31 cellular contexts compared by ENCODE assay signal in genomic region chr6:87522686-87523085, GRCh38.
"Had no signal": no experiment of that assay in that cellular context is flagged by ENCODE, and none has a peak within 500 bp of the region (broad histone marks: within the 10 kb centered on the region; RNA-seq: fewer than 3 reads in every experiment).

No MANE protein-coding gene starts in this region.

- H3K36me3 ChIP-seq: ovary, uterus had no signal

- H3K9me3 Mint-ChIP-seq: natural killer cell; nephron; neural progenitor cell; stimulated activated memory B cell treated with anti-CD40 and anti-IgM and Interleukin-4, amounts not matched to agents 10 μg/mL and 1 μg/mL and 100 μg/mL, for 72 hours; stimulated activated naive CD8-positive, alpha-beta T cell treated with anti-CD3 and anti-CD28 coated beads, Interleukin-15, amount 100 ng/mL, for 72 hours; type B pancreatic cell had no signal

- H3K4me2 ChIP-seq: neural progenitor cell had no signal

- H3K4me3 Mint-ChIP-seq: natural killer cell; nephron; neural progenitor cell; stimulated activated memory B cell treated with anti-CD40 and anti-IgM and Interleukin-4, amounts not matched to agents 10 μg/mL and 1 μg/mL and 100 μg/mL, for 72 hours; stimulated activated naive CD8-positive, alpha-beta T cell treated with anti-CD3 and anti-CD28 coated beads, Interleukin-15, amount 100 ng/mL, for 72 hours; type B pancreatic cell had no signal

- H3K4me3 ChIP-seq: neural progenitor cell, ovary, psoas muscle, right lobe of liver, sigmoid colon, spleen, suprapubic skin, testis, tibial artery, transverse colon, upper lobe of right lung, uterus had no signal

- H3K9me3 ChIP-seq: ovary, psoas muscle, right lobe of liver, sigmoid colon, spleen, suprapubic skin, testis, tibial artery, transverse colon, upper lobe of right lung, uterus had no signal

- H3K4me1 ChIP-seq: neural progenitor cell, parathyroid adenoma, psoas muscle, right lobe of liver, sigmoid colon, spleen, suprapubic skin, testis, tibial artery, transverse colon, upper lobe of right lung, uterus had no signal

- H3K27ac Mint-ChIP-seq: natural killer cell; neural progenitor cell; progenitor cell of endocrine pancreas; stimulated activated memory B cell treated with anti-CD40 and anti-IgM and Interleukin-4, amounts not matched to agents 10 μg/mL and 1 μg/mL and 100 μg/mL, for 72 hours; type B pancreatic cell had no signal

- H3K9ac ChIP-seq: parathyroid adenoma had no signal

- H3K27ac ChIP-seq: neural progenitor cell, ovary, parathyroid adenoma, psoas muscle, right lobe of liver, sigmoid colon, spleen, suprapubic skin, testis, tibial artery, transverse colon, upper lobe of right lung, uterus had no signal

- ATAC-seq: natural killer cell; psoas muscle; right cardiac atrium; right lobe of liver; stimulated activated memory B cell treated with anti-CD40 and anti-IgM and Interleukin-4, amounts not matched to agents 10 μg/mL and 1 μg/mL and 100 μg/mL, for 72 hours; stimulated activated naive CD8-positive, alpha-beta T cell treated with anti-CD3 and anti-CD28 coated beads, Interleukin-15, amount 100 ng/mL, for 72 hours; stimulated activated naive CD8-positive, alpha-beta T cell treated with anti-CD3 and anti-CD28 coated beads, Interleukin-15, Interleukin-2, amounts not matched to agents 100 U/mL and 50 U/mL, for 24 hours; upper lobe of right lung had no signal

- H2AFZ ChIP-seq: neural progenitor cell, parathyroid adenoma had no signal

- DNase-seq: natural killer cell; occipital lobe; ovary; posterior cingulate gyrus; psoas muscle; right cardiac atrium; right lobe of liver; sigmoid colon; small intestine; spleen; stimulated activated CD4-positive, alpha-beta T cell treated with anti-CD3 and anti-CD28 coated beads, Interleukin-12 subunit alpha, Interleukin-12 subunit beta, amount 100 ng/mL, for 4 hours; stimulated activated CD4-positive, alpha-beta T cell treated with anti-CD3 and anti-CD28 coated beads, Interleukin-1b, Interleukin-23, amount 100 ng/mL, for 48 hours; stimulated activated CD4-positive, alpha-beta T cell treated with anti-CD3 and anti-CD28 coated beads, Interleukin-4, amount 100 ng/mL, for 1 hour; stimulated activated CD4-positive, alpha-beta T cell treated with anti-CD3 and anti-CD28 coated beads, Interleukin-4, amount 100 ng/mL, for 4 hours; stimulated activated CD8-positive, alpha-beta memory T cell treated with anti-CD3 and anti-CD28 coated beads, Interleukin-4, amount 100 ng/mL, for 48 hours; stimulated activated naive CD4-positive, alpha-beta T cell; stimulated activated naive CD8-positive, alpha-beta T cell treated with anti-CD3 and anti-CD28 coated beads, Interleukin-15, amount 100 ng/mL, for 72 hours; stimulated activated naive CD8-positive, alpha-beta T cell treated with anti-CD3 and anti-CD28 coated beads, Interleukin-15, Interleukin-2, amounts not matched to agents 100 U/mL and 50 U/mL, for 24 hours; substantia nigra; testis; tibial artery; transverse colon; upper lobe of right lung; uterus had no signal

- H3K27me3 ChIP-seq: neural progenitor cell, ovary, right lobe of liver, sigmoid colon, spleen, suprapubic skin, testis, tibial artery, transverse colon, upper lobe of right lung, uterus had no signal

- H3K79me2 ChIP-seq: parathyroid adenoma had no signal

- H3K27me3 Mint-ChIP-seq: progenitor cell of endocrine pancreas; stimulated activated memory B cell treated with anti-CD40 and anti-IgM and Interleukin-4, amounts not matched to agents 10 μg/mL and 1 μg/mL and 100 μg/mL, for 72 hours; stimulated activated naive CD8-positive, alpha-beta T cell treated with anti-CD3 and anti-CD28 coated beads, Interleukin-15, amount 100 ng/mL, for 72 hours; type B pancreatic cell had no signal

- H3K4me1 Mint-ChIP-seq: nephron; neural progenitor cell; stimulated activated memory B cell treated with anti-CD40 and anti-IgM and Interleukin-4, amounts not matched to agents 10 μg/mL and 1 μg/mL and 100 μg/mL, for 72 hours; stimulated activated naive CD8-positive, alpha-beta T cell treated with anti-CD3 and anti-CD28 coated beads, Interleukin-15, amount 100 ng/mL, for 72 hours had no signal
